ENCODE assay signal across 7 cellular contexts in the genomic region with DNA sequence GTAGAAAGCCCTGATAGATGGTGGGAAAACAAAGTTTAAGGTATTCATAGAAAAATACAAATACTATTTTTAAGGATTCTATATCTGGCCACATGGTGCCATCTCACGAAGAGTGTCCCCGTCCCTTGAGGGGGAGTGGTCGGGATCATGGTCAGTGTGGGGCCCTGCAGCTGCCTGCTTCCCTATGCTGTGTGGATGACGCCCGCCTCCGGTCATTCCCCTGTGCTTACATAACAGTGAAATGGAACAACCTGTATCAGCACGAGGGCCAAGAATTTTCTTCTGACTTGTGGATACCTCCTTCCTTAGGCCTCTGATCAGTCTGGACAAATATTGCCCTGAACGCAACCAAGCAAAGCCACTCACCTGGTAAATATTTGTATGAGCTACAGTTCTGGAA. TPM values are rescaled to one million over a fixed set of nuclear protein-coding genes. Genes with fewer than 3 reads are reported as not detected.
"Had no signal": no experiment of that assay in that cellular context is flagged by ENCODE, and none has a peak within 500 bp of the region (broad histone marks: within the 10 kb centered on the region; RNA-seq: fewer than 3 reads in every experiment).

No MANE protein-coding gene starts in this region.

RNA-seq across cellular contexts. Expression of a gene that starts 3.6 kb away (rescaled TPM):
- total RNA-seq: GM23248, GM23338, H1, H4, H7, H9, HFFc6 had no signal
- polyA plus RNA-seq: GM23248, GM23338, H1 had no signal
